In genomic region chr12:68824597-68825250, GRCh38 we compare ENCODE assay signal across 17 cellular contexts. TPM values are rescaled to one million over a fixed set of nuclear protein-coding genes. Genes with fewer than 3 reads are reported as not detected.
DNase-seq lines count a peak whose midpoint lies in the region; ATAC-seq and TF ChIP-seq lines count a peak whose summit lies in the region.
"Had no signal": no experiment of that assay in that cellular context is flagged by ENCODE, and none has a peak within 500 bp of the region (broad histone marks: within the 10 kb centered on the region; RNA-seq: fewer than 3 reads in every experiment).

No MANE protein-coding gene starts in this region.

- H3K9me3 ChIP-seq in GM23248 (ENCODE audit: low read depth), result no peaks in the 10 kb centered on the region

- no peaks in the 10 kb centered on the region for H3K27me3 Mint-ChIP-seq in activated CD8-positive, alpha-beta T cell treated with anti-CD3 and anti-CD28 coated beads for 36 hours
- no peaks in the 10 kb centered on the region for H3K27me3 Mint-ChIP-seq in activated CD8-positive, alpha-beta T cell treated with anti-CD3 and anti-CD28 coated beads, Interleukin-2, amount 10 ng/mL, durations not matched to agents 7 days and 5 days (ENCODE audit: low read depth)
- no peaks in the 10 kb centered on the region for H3K27me3 Mint-ChIP-seq in activated naive CD8-positive, alpha-beta T cell treated with anti-CD3 and anti-CD28 coated beads, Interleukin-2, amount 50 U/mL, for 24 hours
- no peaks in the 10 kb centered on the region for H3K27me3 Mint-ChIP-seq in mesothelial cell of epicardium (ENCODE audit: low read depth)
- H3K27me3 Mint-ChIP-seq in immature natural killer cell (ENCODE audit: low read depth in 3 of 3), result peaks cover 0 to 2% (median 2%) of the 10 kb centered on the region in 3 donors
- H3K27me3 Mint-ChIP-seq: CD4-positive, alpha-beta memory T cell had no signal

- peaks cover 98% of the 10 kb centered on the region for H3K79me2 ChIP-seq in GM23248 (ENCODE audit: insufficient read depth)

- peaks cover 26% of the 10 kb centered on the region for H3K4me1 Mint-ChIP-seq in activated CD8-positive, alpha-beta T cell treated with anti-CD3 and anti-CD28 coated beads for 36 hours (ENCODE audit: low read depth)
- peaks cover 20% of the 10 kb centered on the region for H3K4me1 Mint-ChIP-seq in activated CD8-positive, alpha-beta T cell treated with anti-CD3 and anti-CD28 coated beads, Interleukin-2, amount 10 ng/mL, durations not matched to agents 7 days and 5 days (ENCODE audit: low read depth)
- H3K4me1 Mint-ChIP-seq in activated naive CD8-positive, alpha-beta T cell treated with anti-CD3 and anti-CD28 coated beads, Interleukin-2, amount 50 U/mL, for 24 hours, result peaks cover 31% of the 10 kb centered on the region
- peaks cover 12% of the 10 kb centered on the region for H3K4me1 Mint-ChIP-seq in mesothelial cell of epicardium
- H3K4me1 Mint-ChIP-seq in immature natural killer cell, result peaks cover 4 to 37% of the 10 kb centered on the region in 2 donors

- no peak overlapping the region for H3K4me2 ChIP-seq in GM23248 (ENCODE audit: unreplicated experiment)

- H3K4me3 Mint-ChIP-seq in activated CD8-positive, alpha-beta T cell treated with anti-CD3 and anti-CD28 coated beads for 36 hours, result no peak overlapping the region
- no peak overlapping the region for H3K4me3 Mint-ChIP-seq in activated CD8-positive, alpha-beta T cell treated with anti-CD3 and anti-CD28 coated beads, Interleukin-2, amount 10 ng/mL, durations not matched to agents 7 days and 5 days
- H3K4me3 Mint-ChIP-seq in activated naive CD8-positive, alpha-beta T cell treated with anti-CD3 and anti-CD28 coated beads, Interleukin-2, amount 50 U/mL, for 24 hours, result no peak overlapping the region
- H3K4me3 Mint-ChIP-seq in mesothelial cell of epicardium, result no peak overlapping the region
- no peak overlapping the region for H3K4me3 Mint-ChIP-seq in immature natural killer cell
- H3K4me3 Mint-ChIP-seq: CD4-positive, alpha-beta memory T cell had no signal

- 93 to 96% methylated on average over 16 of the region's 16 CpGs for WGBS in GM23248 (ENCODE audit: low coverage in 1 of 2, low lambda C conversion rate in 2 of 2, missing lambda C conversion rate in 2 of 2), 2 experiments

- no peak for TF ChIP-seq CTCF in activated CD8-positive, alpha-beta T cell treated with anti-CD3 and anti-CD28 coated beads for 36 hours (IDR thresholded peaks at IDR 0.05)
- TF ChIP-seq CTCF in mesothelial cell of epicardium (IDR thresholded peaks at IDR 0.05; ENCODE audit: unreplicated experiment), result no peak

- no peak for ATAC-seq in activated CD8-positive, alpha-beta T cell treated with anti-CD3 and anti-CD28 coated beads for 36 hours
- no peak for ATAC-seq in activated CD8-positive, alpha-beta T cell treated with anti-CD3 and anti-CD28 coated beads, Interleukin-2, amount 10 ng/mL, durations not matched to agents 7 days and 5 days
- no peak for ATAC-seq in activated naive CD8-positive, alpha-beta T cell treated with anti-CD3 and anti-CD28 coated beads, Interleukin-2, amount 50 U/mL, for 24 hours
- no peak for ATAC-seq in GM19463 (IDR thresholded peaks at IDR 0.05; ENCODE audit: unreplicated experiment)
- ATAC-seq: HCT116 had no signal

- H3K4me1 ChIP-seq in GM23248 (ENCODE audit: insufficient read depth), result peaks cover 15% of the 10 kb centered on the region; the same call in 1 of the 2 replicates

- H3K9ac ChIP-seq in GM23248, result no peak overlapping the region

- H2AFZ ChIP-seq in GM23248, result no peak overlapping the region

- no peaks in the 10 kb centered on the region for H3K9me2 ChIP-seq in GM23248 (ENCODE audit: insufficient read depth)

- CTCF ChIA-PET in activated CD8-positive, alpha-beta T cell treated with anti-CD3 and anti-CD28 coated beads for 36 hours (lab: Charles Lee), result no interaction called here
- CTCF ChIA-PET in activated CD8-positive, alpha-beta T cell treated with anti-CD3 and anti-CD28 coated beads, Interleukin-2, amount 10 ng/mL, durations not matched to agents 7 days and 5 days (lab: Charles Lee), result interaction anchor here (0.7 kb wide), 1 partner anchor 12 kb away, joined by 3 read pairs; no protein-coding TSS in a partner anchor

- POLR2A ChIA-PET in activated CD8-positive, alpha-beta T cell treated with anti-CD3 and anti-CD28 coated beads for 36 hours (lab: Charles Lee), result interaction anchor here (1.1 to 1.4 kb wide), 2 partner anchors 8 to 17 kb away, joined by 3 to 4 read pairs; no protein-coding TSS in a partner anchor
- POLR2A ChIA-PET in activated CD8-positive, alpha-beta T cell treated with anti-CD3 and anti-CD28 coated beads, Interleukin-2, amount 10 ng/mL, durations not matched to agents 7 days and 5 days (lab: Charles Lee), result no interaction called here

- in situ Hi-C loops in GM23248 (cut with MboI), result no loop called here

- peaks cover 91% of the 10 kb centered on the region for H3F3A ChIP-seq in GM23248 (ENCODE audit: insufficient read depth)

- no peaks in the 10 kb centered on the region for H3K9me3 Mint-ChIP-seq in activated CD8-positive, alpha-beta T cell treated with anti-CD3 and anti-CD28 coated beads for 36 hours
- H3K9me3 Mint-ChIP-seq in activated CD8-positive, alpha-beta T cell treated with anti-CD3 and anti-CD28 coated beads, Interleukin-2, amount 10 ng/mL, durations not matched to agents 7 days and 5 days (ENCODE audit: insufficient read depth), result no peaks in the 10 kb centered on the region
- no peaks in the 10 kb centered on the region for H3K9me3 Mint-ChIP-seq in activated naive CD8-positive, alpha-beta T cell treated with anti-CD3 and anti-CD28 coated beads, Interleukin-2, amount 50 U/mL, for 24 hours
- H3K9me3 Mint-ChIP-seq in mesothelial cell of epicardium, result no peaks in the 10 kb centered on the region
- no peaks in the 10 kb centered on the region for H3K9me3 Mint-ChIP-seq in immature natural killer cell
- H3K9me3 Mint-ChIP-seq: CD4-positive, alpha-beta memory T cell had no signal

- H3K27me3 ChIP-seq in GM23248 (replicated peaks; ENCODE audit: insufficient read depth), result no peaks in the 10 kb centered on the region
- H3K27me3 ChIP-seq in H7 (ENCODE audit: control insufficient read depth, insufficient read depth, low read length), result no peaks in the 10 kb centered on the region

- intact Hi-C loops in activated CD8-positive, alpha-beta T cell treated with anti-CD3 and anti-CD28 coated beads for 36 hours (cut with micrococcal nuclease), result no loop called here

- peak overlapping the region; percentile 8; the same call in 1 of the 2 replicates for H3K27ac ChIP-seq in GM23248
- H3K27ac ChIP-seq: RWPE1 had no signal

- H3K27ac Mint-ChIP-seq in activated CD8-positive, alpha-beta T cell treated with anti-CD3 and anti-CD28 coated beads for 36 hours, result peak overlapping the region; percentile 42
- no peak overlapping the region for H3K27ac Mint-ChIP-seq in activated CD8-positive, alpha-beta T cell treated with anti-CD3 and anti-CD28 coated beads, Interleukin-2, amount 10 ng/mL, durations not matched to agents 7 days and 5 days
- H3K27ac Mint-ChIP-seq in activated naive CD8-positive, alpha-beta T cell treated with anti-CD3 and anti-CD28 coated beads, Interleukin-2, amount 50 U/mL, for 24 hours, result peak overlapping the region; percentile 33
- peak overlapping the region; percentile 72 for H3K27ac Mint-ChIP-seq in mesothelial cell of epicardium
- H3K27ac Mint-ChIP-seq in immature natural killer cell, result no peak overlapping the region

- H3K4me3 ChIP-seq in GM23248 (no peak overlapping the region), H7 (ENCODE audit: insufficient read depth, low read depth, low read length) (no peak overlapping the region)

- 0 out of 2 replicates have a peak, but pooled peaks cover 8% of the 10 kb centered on the region for H4K20me1 ChIP-seq in GM23248 (ENCODE audit: insufficient read depth)

- no peak for DNase-seq in activated CD8-positive, alpha-beta T cell treated with anti-CD3 and anti-CD28 coated beads for 36 hours
- DNase-seq in activated CD8-positive, alpha-beta T cell treated with anti-CD3 and anti-CD28 coated beads, Interleukin-2, amount 10 ng/mL, durations not matched to agents 7 days and 5 days, result no peak
- DNase-seq in GM23248, result no peak
- DNase-seq in activated naive CD8-positive, alpha-beta T cell treated with anti-CD3 and anti-CD28 coated beads, Interleukin-2, amount 50 U/mL, for 24 hours, result no peak
- no peak for DNase-seq in mesothelial cell of epicardium (ENCODE audit: low spot score in 2 of 2, unreplicated experiment in 2 of 2)
- DNase-seq in H7, result no peak
- no peak for DNase-seq in immature natural killer cell
- DNase-seq: 8988T; CD4-positive, alpha-beta memory T cell; MV-4-11; NCI-H1417 treated with DMSO at 0.1 percent for 48 hours; NCI-H2029 treated with DMSO at 0.1 percent for 48 hours; NCI-H2171 treated with DMSO at 0.1 percent for 48 hours; NCI-H748 treated with DMSO at 0.1 percent for 48 hours had no signal

- H3K36me3 ChIP-seq in GM23248 (ENCODE audit: low read depth) (peaks cover 96% of the 10 kb centered on the region), H7 (replicated peaks; ENCODE audit: control insufficient read depth, insufficient read depth, low read length) (peaks cover 40% of the 10 kb centered on the region)

- H3K36me3 Mint-ChIP-seq in activated CD8-positive, alpha-beta T cell treated with anti-CD3 and anti-CD28 coated beads for 36 hours (ENCODE audit: low read depth), result peaks cover 53% of the 10 kb centered on the region
- H3K36me3 Mint-ChIP-seq in activated CD8-positive, alpha-beta T cell treated with anti-CD3 and anti-CD28 coated beads, Interleukin-2, amount 10 ng/mL, durations not matched to agents 7 days and 5 days (ENCODE audit: low read depth), result peaks cover 71% of the 10 kb centered on the region
- peaks cover 49% of the 10 kb centered on the region for H3K36me3 Mint-ChIP-seq in activated naive CD8-positive, alpha-beta T cell treated with anti-CD3 and anti-CD28 coated beads, Interleukin-2, amount 50 U/mL, for 24 hours (ENCODE audit: low read depth)
- H3K36me3 Mint-ChIP-seq in mesothelial cell of epicardium (peaks cover 36% of the 10 kb centered on the region), immature natural killer cell (peaks cover 13 to 35% (median 22%) of the 10 kb centered on the region in 3 donors)

RNA-seq across cellular contexts. Expression of gene MDM2, which starts 16.7 kb away (rescaled TPM):
- 100 to 1,000 TPM; 148 to 153 TPM for total RNA-seq in activated CD8-positive, alpha-beta T cell treated with anti-CD3 and anti-CD28 coated beads for 36 hours
- total RNA-seq in activated CD8-positive, alpha-beta T cell treated with anti-CD3 and anti-CD28 coated beads, Interleukin-2, amount 10 ng/mL, durations not matched to agents 7 days and 5 days, result 100 to 1,000 TPM; 213 to 234 TPM
- 111 and 156 TPM in 2 replicates for total RNA-seq in GM23248 (2014; rRNA removed; shearing (Covaris generic))
- polyA plus RNA-seq in GM23248 (2016; fragmentation: Nextera tagmentation; extraction: Ambion mirVana) (71.4 and 80.4 TPM in 2 replicates), immature natural killer cell (10 to 100 TPM; 18.2 to 33.5 (median 19.9) TPM)
- 181 to 182 TPM (median 181 TPM) in 3 replicates for total RNA-seq in mesothelial cell of epicardium
- 40.6 and 48.3 TPM in 2 replicates for total RNA-seq in H7 (2014; rRNA removed; shearing (Covaris generic))

Comparison
In these comparisons a context has a peak if more than half of its experiments do, and no peak if none do; other contexts are left out.
1. H3K27ac Mint-ChIP-seq: peak in activated CD8-positive, alpha-beta T cell treated with anti-CD3 and anti-CD28 coated beads for 36 hours (single experiment), activated naive CD8-positive, alpha-beta T cell treated with anti-CD3 and anti-CD28 coated beads, Interleukin-2, amount 50 U/mL, for 24 hours (single experiment) and mesothelial cell of epicardium (single experiment); none in activated CD8-positive, alpha-beta T cell treated with anti-CD3 and anti-CD28 coated beads, Interleukin-2, amount 10 ng/mL, durations not matched to agents 7 days and 5 days (single experiment) and immature natural killer cell (0 of 6).